ENCODE assay signal across 16 cellular contexts in the genomic region with DNA sequence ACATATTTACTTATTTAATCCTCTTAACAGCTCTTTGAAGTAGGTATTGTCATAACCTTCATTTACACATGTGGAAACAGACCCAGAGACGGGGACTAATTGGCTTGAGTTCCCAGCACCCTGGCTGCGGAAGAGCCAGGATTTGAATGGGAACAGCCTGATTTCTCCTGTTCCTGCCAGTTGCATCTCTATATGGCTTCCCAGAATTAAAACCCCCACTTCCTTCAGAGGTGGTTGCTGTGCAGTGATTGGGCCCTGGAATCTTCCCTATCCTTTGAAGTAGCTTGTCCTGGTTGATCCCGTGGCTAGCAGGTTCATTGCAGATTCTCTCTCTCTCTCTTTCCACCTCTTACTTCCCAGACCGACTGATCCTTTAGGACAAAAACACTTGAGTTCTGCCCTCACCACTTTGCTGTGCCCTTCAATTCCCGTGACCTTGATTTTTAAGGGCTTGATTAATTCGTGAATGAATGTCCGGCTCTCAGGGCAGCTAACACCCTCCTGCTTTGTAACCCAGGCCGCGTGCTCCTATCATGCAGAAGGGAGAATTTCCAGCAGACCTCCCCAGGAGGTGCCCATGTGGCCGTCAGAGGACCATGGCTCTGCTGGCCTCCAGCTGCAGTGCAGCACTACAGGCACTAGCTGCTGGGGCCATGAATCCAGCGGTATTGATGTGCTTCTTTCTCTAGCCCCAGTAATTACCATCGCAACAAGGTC.
DNase-seq lines count a peak whose midpoint lies in the region; ATAC-seq and TF ChIP-seq lines count a peak whose summit lies in the region.
"Had no signal": no experiment of that assay in that cellular context is flagged by ENCODE, and none has a peak within 500 bp of the region (broad histone marks: within the 10 kb centered on the region; RNA-seq: fewer than 3 reads in every experiment).

No MANE protein-coding gene starts in this region.

- H3K27me3 ChIP-seq in left ventricle myocardium inferior (ENCODE audit: low read depth) = no peaks in the 10 kb centered on the region

- H3K36me3 ChIP-seq in left ventricle myocardium inferior = no peaks in the 10 kb centered on the region

- DNase-seq in NCI-H748 (lab: John Stamatoyannopoulos, UW; ENCODE audit: unreplicated experiment) = peak; percentile 34
- DNase-seq in NCI-H748 treated with DMSO at 0.1 percent for 48 hours (lab: John Stamatoyannopoulos, UW) = no peak
- peak; percentile 28 for DNase-seq in NCI-H510A treated with DMSO at 0.1 percent for 48 hours (lab: John Stamatoyannopoulos, UW)
- no peak for DNase-seq in left ventricle myocardium inferior
- DNase-seq in superior temporal gyrus (ENCODE audit: extremely low spot score) = peak; percentile 31
- DNase-seq in activated naive CD4-positive, alpha-beta T cell treated with anti-CD3 and anti-CD28 coated beads, Interleukin-2, amount 50 U/mL, for 72 hours (ENCODE audit: low spot score in 2 of 2) = no peak
- DNase-seq: activated CD8-positive, alpha-beta memory T cell treated with anti-CD3 and anti-CD28 coated beads for 24 hours; activated effector memory CD4-positive, alpha-beta T cell treated with anti-CD3 and anti-CD28 coated beads, Interleukin-2, amount 50 U/mL, for 16 hours; CD8-positive, alpha-beta memory T cell; hippocampal formation; mammary epithelial cell; NCI-H1930; nephron progenitor cell; stimulated activated CD4-positive, alpha-beta T cell treated with anti-CD3 and anti-CD28 coated beads, Interleukin-2, amount 100 ng/mL, for 24 hours had no signal

- H3K36me3 Mint-ChIP-seq in activated naive CD4-positive, alpha-beta T cell treated with anti-CD3 and anti-CD28 coated beads, Interleukin-2, amount 50 U/mL, for 72 hours = peaks cover 7 to 12% of the 10 kb centered on the region in 2 donors
- H3K36me3 Mint-ChIP-seq: CD8-positive, alpha-beta memory T cell had no signal

- no peak overlapping the region for H3K27ac Mint-ChIP-seq in activated naive CD4-positive, alpha-beta T cell treated with anti-CD3 and anti-CD28 coated beads, Interleukin-2, amount 50 U/mL, for 72 hours
- H3K27ac Mint-ChIP-seq: CD8-positive, alpha-beta memory T cell; nephron progenitor cell had no signal

- intact Hi-C loops in left ventricle myocardium inferior (cut with micrococcal nuclease) = no loop called here

- no peak overlapping the region for H3K4me3 ChIP-seq in left ventricle myocardium inferior

- H3K4me1 ChIP-seq in left ventricle myocardium inferior = peaks cover 26% of the 10 kb centered on the region

- TF ChIP-seq CTCF in left ventricle myocardium inferior (IDR thresholded peaks at IDR 0.05; ENCODE audit: borderline replicate concordance) = no peak

- H3K9me3 ChIP-seq in left ventricle myocardium inferior (replicated peaks) = peaks cover 15% of the 10 kb centered on the region

- H3K9me3 Mint-ChIP-seq in activated naive CD4-positive, alpha-beta T cell treated with anti-CD3 and anti-CD28 coated beads, Interleukin-2, amount 50 U/mL, for 72 hours = peaks cover 6 to 7% of the 10 kb centered on the region in 2 donors

- peak overlapping the region; percentile 56 for H3K27ac ChIP-seq in left ventricle myocardium inferior (replicated peaks)

- ATAC-seq in HG03196 (IDR thresholded peaks at IDR 0.05; ENCODE audit: unreplicated experiment) (no peak), HG03045 (IDR thresholded peaks at IDR 0.05; ENCODE audit: unreplicated experiment) (no peak)
- no peak for ATAC-seq in activated naive CD4-positive, alpha-beta T cell treated with anti-CD3 and anti-CD28 coated beads, Interleukin-2, amount 50 U/mL, for 72 hours

Comparison
In these comparisons a context has a peak if more than half of its experiments do, and no peak if none do; other contexts are left out.
1. DNase-seq: peak in NCI-H748 (single experiment), NCI-H510A treated with DMSO at 0.1 percent for 48 hours (single experiment) and superior temporal gyrus (single experiment); none in NCI-H748 treated with DMSO at 0.1 percent for 48 hours (single experiment), left ventricle myocardium inferior (single experiment) and activated naive CD4-positive, alpha-beta T cell treated with anti-CD3 and anti-CD28 coated beads, Interleukin-2, amount 50 U/mL, for 72 hours (0 of 2).